ENCODE assay signal across 31 cellular contexts in genomic region chr19:49309087-49309486, GRCh38. TPM values are rescaled to one million over a fixed set of nuclear protein-coding genes. Genes with fewer than 3 reads are reported as not detected.
"Had no signal": no experiment of that assay in that cellular context is flagged by ENCODE, and none has a peak within 500 bp of the region (broad histone marks: within the 10 kb centered on the region; RNA-seq: fewer than 3 reads in every experiment).

No MANE protein-coding gene starts in this region.

- H3K36me3 Mint-ChIP-seq: activated CD8-positive, alpha-beta memory T cell treated with anti-CD3 and anti-CD28 coated beads, Interleukin-2, amount 10 ng/mL, durations not matched to agents 7 days and 5 days had no signal

- H3K27me3 Mint-ChIP-seq: activated CD4-positive, alpha-beta memory T cell treated with anti-CD3 and anti-CD28 coated beads for 36 hours; activated CD8-positive, alpha-beta memory T cell treated with anti-CD3 and anti-CD28 coated beads, Interleukin-2, amount 10 ng/mL, durations not matched to agents 7 days and 5 days; activated naive CD8-positive, alpha-beta T cell treated with anti-CD3 and anti-CD28 coated beads, Interleukin-2, amount 50 U/mL, for 24 hours; naive thymus-derived CD8-positive, alpha-beta T cell had no signal

- H3K4me1 ChIP-seq: body of pancreas, left lung, upper lobe of left lung had no signal

- H3K27ac ChIP-seq: body of pancreas, cardiac muscle cell, hepatocyte, left lung, thoracic aorta, upper lobe of left lung had no signal

- H3K9me3 Mint-ChIP-seq: activated CD4-positive, alpha-beta memory T cell treated with anti-CD3 and anti-CD28 coated beads for 36 hours; activated naive CD8-positive, alpha-beta T cell treated with anti-CD3 and anti-CD28 coated beads, Interleukin-2, amount 50 U/mL, for 24 hours; immature natural killer cell; naive thymus-derived CD8-positive, alpha-beta T cell had no signal

- H3K4me1 Mint-ChIP-seq: activated CD8-positive, alpha-beta memory T cell treated with anti-CD3 and anti-CD28 coated beads, Interleukin-2, amount 10 ng/mL, durations not matched to agents 7 days and 5 days; activated naive CD8-positive, alpha-beta T cell treated with anti-CD3 and anti-CD28 coated beads, Interleukin-2, amount 50 U/mL, for 24 hours; immature natural killer cell had no signal

- H2AFZ ChIP-seq: hepatocyte had no signal

- H3K27ac Mint-ChIP-seq: activated CD4-positive, alpha-beta memory T cell treated with anti-CD3 and anti-CD28 coated beads for 36 hours; activated CD8-positive, alpha-beta memory T cell treated with anti-CD3 and anti-CD28 coated beads, Interleukin-2, amount 10 ng/mL, durations not matched to agents 7 days and 5 days; activated naive CD8-positive, alpha-beta T cell treated with anti-CD3 and anti-CD28 coated beads, Interleukin-2, amount 50 U/mL, for 24 hours had no signal

- H3K27me3 ChIP-seq: body of pancreas, cardiac muscle cell, hepatocyte, left lung, upper lobe of left lung had no signal

- H3K36me3 ChIP-seq: thoracic aorta had no signal

- H3K4me3 Mint-ChIP-seq: activated CD4-positive, alpha-beta memory T cell treated with anti-CD3 and anti-CD28 coated beads for 36 hours; activated CD8-positive, alpha-beta memory T cell treated with anti-CD3 and anti-CD28 coated beads, Interleukin-2, amount 10 ng/mL, durations not matched to agents 7 days and 5 days; activated naive CD8-positive, alpha-beta T cell treated with anti-CD3 and anti-CD28 coated beads, Interleukin-2, amount 50 U/mL, for 24 hours; immature natural killer cell; naive thymus-derived CD8-positive, alpha-beta T cell had no signal

- H3K9me3 ChIP-seq: body of pancreas, left lung, thoracic aorta, upper lobe of left lung had no signal

- H3K4me3 ChIP-seq: body of pancreas, cardiac muscle cell, hepatocyte, left lung, lung, thoracic aorta, upper lobe of left lung had no signal

- H3K79me2 ChIP-seq: hepatocyte had no signal

- ATAC-seq: activated CD8-positive, alpha-beta memory T cell treated with anti-CD3 and anti-CD28 coated beads, Interleukin-2, amount 10 ng/mL, durations not matched to agents 7 days and 5 days; activated naive CD8-positive, alpha-beta T cell treated with anti-CD3 and anti-CD28 coated beads, Interleukin-2, amount 50 U/mL, for 24 hours; body of pancreas; left lung; naive thymus-derived CD8-positive, alpha-beta T cell; sciatic nerve had no signal

- DNase-seq: activated CD4-positive, alpha-beta memory T cell treated with anti-CD3 and anti-CD28 coated beads for 36 hours; activated CD4-positive, alpha-beta T cell treated with anti-CD3 and anti-CD28 coated beads for 4 hours; activated CD4-positive, CD25-positive, alpha-beta regulatory T cell; activated CD8-positive, alpha-beta memory T cell treated with anti-CD3 and anti-CD28 coated beads, Interleukin-2, amount 10 ng/mL, durations not matched to agents 7 days and 5 days; activated effector memory CD4-positive, alpha-beta T cell treated with anti-CD3 and anti-CD28 coated beads, Interleukin-2, amount 50 U/mL, for 16 hours; activated naive CD4-positive, alpha-beta T cell treated with anti-CD3 and anti-CD28 coated beads, Interleukin-2, amount 50 U/mL, for 16 hours; activated naive CD8-positive, alpha-beta T cell treated with anti-CD3 and anti-CD28 coated beads, Interleukin-2, amount 50 U/mL, for 24 hours; activated T-cell treated with anti-CD3 and anti-CD28 coated beads for 4 hours; anterior cingulate cortex; body of pancreas; cortex of kidney; erythroblast; foreskin fibroblast; immature natural killer cell; kidney glomerular epithelial cell; left lung; naive thymus-derived CD8-positive, alpha-beta T cell; small intestine; stimulated activated CD4-positive, alpha-beta T cell treated with anti-CD3 and anti-CD28 coated beads, Interleukin-15, amount 100 ng/mL, for 24 hours; stimulated activated naive CD4-positive, alpha-beta T cell treated with Interleukin-2 at 50 U/mL for 16 hours; T1000; upper lobe of left lung had no signal

- H3K4me2 ChIP-seq: hepatocyte had no signal

RNA-seq across cellular contexts. Expression of gene CD37, which starts 26.1 kb away (rescaled TPM):
- total RNA-seq: cardiac muscle cell, fibroblast of lung, renal cortical epithelial cell had no signal
- polyA plus RNA-seq: fibroblast of lung had no signal

RNA-seq across cellular contexts. Expression of gene TEAD2, which starts 53.1 kb away (rescaled TPM):
- total RNA-seq: activated CD4-positive, alpha-beta memory T cell treated with anti-CD3 and anti-CD28 coated beads for 36 hours; activated CD8-positive, alpha-beta memory T cell treated with anti-CD3 and anti-CD28 coated beads, Interleukin-2, amount 10 ng/mL, durations not matched to agents 7 days and 5 days; T-helper 1 cell treated with Interleukin-12 subunit alpha and Interleukin-12 subunit beta and Interleukin-4 antibody, amounts not matched to agents 30 ng/mL and 1 ng/mL, for 36 hours had no signal
- polyA plus RNA-seq: immature natural killer cell had no signal

RNA-seq across cellular contexts. Expression of gene DKKL1, which starts 54.6 kb away (rescaled TPM):
- total RNA-seq: activated CD4-positive, alpha-beta memory T cell treated with anti-CD3 and anti-CD28 coated beads for 36 hours; activated CD8-positive, alpha-beta memory T cell treated with anti-CD3 and anti-CD28 coated beads, Interleukin-2, amount 10 ng/mL, durations not matched to agents 7 days and 5 days; body of pancreas; fibroblast of lung; naive thymus-derived CD8-positive, alpha-beta T cell; posterior vena cava; T-helper 1 cell treated with Interleukin-12 subunit alpha and Interleukin-12 subunit beta and Interleukin-4 antibody, amounts not matched to agents 30 ng/mL and 1 ng/mL, for 36 hours had no signal
- polyA plus RNA-seq: immature natural killer cell; naive thymus-derived CD8-positive, alpha-beta T cell had no signal
